ENCODE assay signal across 8 cellular contexts in genomic region chr3:50154840-50155490, GRCh38. TPM values are rescaled to one million over a fixed set of nuclear protein-coding genes. Genes with fewer than 3 reads are reported as not detected.
A peak's percentile ranks its signal among the peaks of the same experiment; 100 is the strongest.
DNase-seq lines count a peak whose midpoint lies in the region; TF ChIP-seq lines count a peak whose summit lies in the region.

TSS of gene SEMA3F (plus strand) at chr3:50155324. CDS start at chr3:50159623, 4,299 bp downstream.

- H3K4me3 ChIP-seq in GM12864 (ENCODE audit: low read depth, low read length), result peak within 1 kb of the TSS; percentile 48
- H3K4me3 ChIP-seq in endodermal cell (ENCODE audit: low read length), result peak within 1 kb of the TSS; percentile 85
- H3K4me3 ChIP-seq in mononuclear cell (ENCODE audit: low read length), result peak within 1 kb of the TSS; percentile 35

- peak within 1 kb of the TSS; percentile 89 for H3K27ac Mint-ChIP-seq in endodermal cell

- peaks cover 37% of the 10 kb centered on the region for H3K4me1 Mint-ChIP-seq in endodermal cell

- peak within 1 kb of the TSS; percentile 23 for H3K9ac ChIP-seq in endodermal cell (ENCODE audit: extremely low read depth, low read length, poor library complexity, severe bottlenecking)

- H3K27me3 Mint-ChIP-seq in endodermal cell (ENCODE audit: insufficient read depth), result peaks cover 15% of the 10 kb centered on the region

- H3K36me3 ChIP-seq in endodermal cell (ENCODE audit: control insufficient read depth, insufficient read depth, low read length), result no peaks in the 10 kb centered on the region

- H3K4me1 ChIP-seq in endodermal cell (ENCODE audit: control insufficient read depth, insufficient read depth, low read length) (peaks cover 7% of the 10 kb centered on the region), mononuclear cell (ENCODE audit: insufficient read depth, low read length) (peaks cover 14% of the 10 kb centered on the region)

- H3K27ac ChIP-seq in endodermal cell (ENCODE audit: low read depth, low read length), result no peak within 1 kb of the TSS

- H3K27me3 ChIP-seq in endodermal cell (ENCODE audit: control insufficient read depth, insufficient read depth, low read length, poor library complexity, severe bottlenecking) (peaks cover 25% of the 10 kb centered on the region), mononuclear cell (ENCODE audit: insufficient read depth, low read length) (peaks cover 30% of the 10 kb centered on the region)

- no peaks in the 10 kb centered on the region for H3K9me3 Mint-ChIP-seq in endodermal cell

- DNase-seq in GM12864 (ENCODE audit: low read depth) (peak; percentile 15), HCEC 1CT (peak; percentile 40), NCI-H2171 treated with DMSO at 0.1 percent for 48 hours (lab: John Stamatoyannopoulos, UW) (peak; percentile 65), endodermal cell (peak; percentile 89), medulla oblongata (ENCODE audit: extremely low spot score) (no peak)
- DNase-seq in activated CD8-positive, alpha-beta memory T cell treated with anti-CD3 and anti-CD28 coated beads for 48 hours (ENCODE audit: low read depth in 2 of 3, low spot score in 2 of 3), result peak; percentile 13 to 28 (median 19)
- DNase-seq in stimulated activated CD8-positive, alpha-beta memory T cell treated with anti-CD3 and anti-CD28 coated beads, Interleukin-2, amount 100 ng/mL, for 48 hours (ENCODE audit: low read depth in 2 of 2), result peak; percentile 35 to 48

- no peaks in the 10 kb centered on the region for H3K36me3 Mint-ChIP-seq in endodermal cell (ENCODE audit: low read depth)

- no peak for TF ChIP-seq CTCF in GM12864 (IDR thresholded peaks at IDR 0.05; ENCODE audit: low read depth, low read length, missing control alignments)
- TF ChIP-seq CTCF in endodermal cell (conservative IDR thresholded peaks at IDR 0.05), result peak; percentile 55

- 0 to 1% methylated on average over 19 to 98 of the region's 98 CpGs for WGBS in endodermal cell (ENCODE audit: insufficient coverage in 1 of 2, insufficient read length in 1 of 2), 2 experiments

- peak within 1 kb of the TSS; percentile 93 for H3K4me3 Mint-ChIP-seq in endodermal cell

- H3K9me3 ChIP-seq in endodermal cell (ENCODE audit: control insufficient read depth, low read length) (no peaks in the 10 kb centered on the region), mononuclear cell (ENCODE audit: low read depth, low read length) (no peaks in the 10 kb centered on the region)

RNA-seq across cellular contexts. Expression of gene SEMA3F, which starts in this region (rescaled TPM):
- total RNA-seq in endodermal cell, result 10 to 100 TPM; 44.8 to 63.2 TPM
- 32.1 TPM for polyA plus RNA-seq in endodermal cell (2013, experiment 1 of 2)
- 33.4 TPM for polyA plus RNA-seq in endodermal cell (2013, experiment 2 of 2)
- total RNA-seq in mononuclear cell, result 0.42 TPM

Comparison
In these comparisons a context has a peak if more than half of its experiments do, and no peak if none do; other contexts are left out.
1. RNA of gene SEMA3F (total RNA-seq): 44.8 to 63.2 TPM in endodermal cell; 0.42 TPM in mononuclear cell (single experiment); every median in the first group is over 10 times any median in the second.
2. H3K4me3 ChIP-seq: peak in every context shown above with its lines; median percentile 85 in endodermal cell; 48 in GM12864; 35 in mononuclear cell.